2 cellular contexts compared by ENCODE assay signal in genomic region chr7:129446896-129447295, GRCh38. TPM values are rescaled to one million over a fixed set of nuclear protein-coding genes. Genes with fewer than 3 reads are reported as not detected.
"Had no signal": no experiment of that assay in that cellular context is flagged by ENCODE, and none has a peak within 500 bp of the region (broad histone marks: within the 10 kb centered on the region; RNA-seq: fewer than 3 reads in every experiment).

No MANE protein-coding gene starts in this region.

RNA-seq across cellular contexts. Expression of gene SMKR1, which starts 55.4 kb away (rescaled TPM):
- total RNA-seq: ascending aorta, Right ventricle myocardium inferior had no signal
